Comparison of ENCODE assay signal across 1 cellular context in the genomic region with DNA sequence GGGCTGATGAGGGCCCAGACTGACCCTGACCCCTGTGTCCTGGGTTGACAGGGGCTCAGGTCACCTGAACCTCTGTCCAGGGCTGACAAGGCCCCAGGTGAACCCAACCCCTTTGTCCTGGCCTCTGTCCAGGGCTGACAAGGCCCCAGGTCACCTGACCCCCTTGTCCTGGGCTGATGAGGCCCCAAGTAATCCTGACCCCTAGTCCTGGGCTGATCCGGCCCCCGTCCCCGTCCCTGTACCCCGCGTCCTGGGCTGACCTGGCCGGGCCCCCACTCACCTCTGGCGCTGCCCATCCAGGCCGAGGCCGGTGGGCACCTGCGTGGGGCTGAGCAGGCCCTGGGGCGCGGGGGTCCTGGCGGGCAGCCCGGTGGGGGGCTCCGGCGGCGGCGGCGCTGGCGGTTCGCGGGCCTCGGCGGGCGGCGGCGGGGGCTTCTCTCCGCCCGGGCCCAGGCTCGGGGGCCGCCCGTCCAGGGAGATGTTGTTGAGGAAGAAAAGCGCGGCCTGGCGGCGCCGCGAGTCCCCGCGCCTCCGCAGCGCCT.
TF ChIP-seq lines count a peak whose summit lies in the region.

No MANE protein-coding gene starts in this region.

TF ChIP-seq in WTC11, 78 proteins besides CTCF, POLR2A, EP300 and RAD21 (continued from another document):
- TF ChIP-seq, protein P1, sequence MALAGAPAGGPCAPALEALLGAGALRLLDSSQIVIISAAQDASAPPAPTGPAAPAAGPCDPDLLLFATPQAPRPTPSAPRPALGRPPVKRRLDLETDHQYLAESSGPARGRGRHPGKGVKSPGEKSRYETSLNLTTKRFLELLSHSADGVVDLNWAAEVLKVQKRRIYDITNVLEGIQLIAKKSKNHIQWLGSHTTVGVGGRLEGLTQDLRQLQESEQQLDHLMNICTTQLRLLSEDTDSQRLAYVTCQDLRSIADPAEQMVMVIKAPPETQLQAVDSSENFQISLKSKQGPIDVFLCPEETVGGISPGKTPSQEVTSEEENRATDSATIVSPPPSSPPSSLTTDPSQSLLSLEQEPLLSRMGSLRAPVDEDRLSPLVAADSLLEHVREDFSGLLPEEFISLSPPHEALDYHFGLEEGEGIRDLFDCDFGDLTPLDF (CRISPR knock-in tag; IDR thresholded peaks at IDR 0.05) = no peak
- no peak for TF ChIP-seq ZNF317 (CRISPR knock-in tag; IDR thresholded peaks at IDR 0.05; ENCODE audit: borderline replicate concordance, low read depth)
- no peak for TF ChIP-seq NR3C1 (CRISPR knock-in tag; conservative IDR thresholded peaks at IDR 0.05; ENCODE audit: low read depth)
- no peak for TF ChIP-seq TEAD4 (CRISPR knock-in tag; IDR thresholded peaks at IDR 0.05)
- TF ChIP-seq RELA (CRISPR knock-in tag; IDR thresholded peaks at IDR 0.05; ENCODE audit: borderline replicate concordance) = no peak
- no peak for TF ChIP-seq ZNF138 (CRISPR knock-in tag; conservative IDR thresholded peaks at IDR 0.05)
- TF ChIP-seq JAZF1 (CRISPR knock-in tag; IDR thresholded peaks at IDR 0.05) = no peak
- TF ChIP-seq, protein P2, sequence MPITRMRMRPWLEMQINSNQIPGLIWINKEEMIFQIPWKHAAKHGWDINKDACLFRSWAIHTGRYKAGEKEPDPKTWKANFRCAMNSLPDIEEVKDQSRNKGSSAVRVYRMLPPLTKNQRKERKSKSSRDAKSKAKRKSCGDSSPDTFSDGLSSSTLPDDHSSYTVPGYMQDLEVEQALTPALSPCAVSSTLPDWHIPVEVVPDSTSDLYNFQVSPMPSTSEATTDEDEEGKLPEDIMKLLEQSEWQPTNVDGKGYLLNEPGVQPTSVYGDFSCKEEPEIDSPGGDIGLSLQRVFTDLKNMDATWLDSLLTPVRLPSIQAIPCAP (CRISPR knock-in tag; IDR thresholded peaks at IDR 0.05) = no peak
- no peak for TF ChIP-seq ZNF263 (CRISPR knock-in tag; IDR thresholded peaks at IDR 0.05; ENCODE audit: low read depth)
- no peak for TF ChIP-seq GABPB1 (CRISPR knock-in tag; IDR thresholded peaks at IDR 0.05)
- TF ChIP-seq SP1 (CRISPR knock-in tag; conservative IDR thresholded peaks at IDR 0.05) = no peak
TF ChIP-seq in WTC11: peak in this region for 2.
